In the genomic region with DNA sequence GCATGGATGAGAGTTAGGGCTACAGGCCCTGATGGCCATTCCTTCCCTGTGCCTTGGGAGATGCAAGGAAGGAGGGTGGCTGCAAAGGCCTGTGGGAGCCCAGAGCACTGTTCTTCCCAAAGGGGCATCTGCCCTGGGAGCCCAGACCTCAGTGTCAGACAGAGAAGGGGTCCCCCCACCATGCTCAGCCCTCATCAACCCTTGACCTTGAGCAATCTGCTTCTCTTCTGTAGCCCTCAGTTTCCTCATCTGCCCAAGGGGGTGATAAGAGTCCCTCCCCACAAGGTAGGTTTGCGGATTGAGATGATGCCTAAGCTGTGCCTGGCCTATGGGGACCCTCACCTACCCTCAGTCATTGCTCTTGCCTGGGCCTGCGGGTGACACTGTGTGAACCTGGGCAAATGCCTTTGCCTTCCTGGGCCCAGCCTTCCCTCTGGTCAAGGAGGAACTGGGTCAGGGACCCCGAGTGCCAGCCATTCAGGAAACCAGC, we compare ENCODE assay signal across 12 cellular contexts. TPM values are rescaled to one million over a fixed set of nuclear protein-coding genes. Genes with fewer than 3 reads are reported as not detected.
A peak's percentile ranks its signal among the peaks of the same experiment; 100 is the strongest.
DNase-seq lines count a peak whose midpoint lies in the region; ATAC-seq, FAIRE-seq and TF ChIP-seq lines count a peak whose summit lies in the region.
"Had no signal": no experiment of that assay in that cellular context is flagged by ENCODE, and none has a peak within 500 bp of the region (broad histone marks: within the 10 kb centered on the region; RNA-seq: fewer than 3 reads in every experiment).

No MANE protein-coding gene starts in this region.

- no peaks in the 10 kb centered on the region for H3K27me3 Mint-ChIP-seq in CD4-positive, alpha-beta T cell

- H3K36me3 ChIP-seq in spleen, result no peaks in the 10 kb centered on the region
- H3K36me3 ChIP-seq: HAP-1, lower lobe of right lung had no signal

- POLR2A ChIA-PET in CD4-positive, alpha-beta T cell (lab: Charles Lee), result no interaction called here

- no peaks in the 10 kb centered on the region for H3K36me3 Mint-ChIP-seq in CD4-positive, alpha-beta T cell (ENCODE audit: low read depth)

- peak overlapping the region in 6 of 8 donors; percentile 51 to 85 (median 65) for H3K27ac ChIP-seq in spleen
- H3K27ac ChIP-seq in CD4-positive, alpha-beta T cell (ENCODE audit: low read depth, low read length), result no peak overlapping the region
- H3K27ac ChIP-seq: lower lobe of right lung had no signal

- ATAC-seq in HG02588 (IDR thresholded peaks at IDR 0.05; ENCODE audit: unreplicated experiment) (peak; percentile 27), HG03442 (IDR thresholded peaks at IDR 0.05; ENCODE audit: unreplicated experiment) (peak; percentile 11)
- no peak for ATAC-seq in CD4-positive, alpha-beta T cell (ENCODE audit: poor library complexity)
- ATAC-seq: Right ventricle myocardium inferior had no signal

- H3K27ac Mint-ChIP-seq in CD4-positive, alpha-beta T cell, result no peak overlapping the region

- no peak for FAIRE-seq in GM19239 (lab: Jason Lieb, UNC)
- FAIRE-seq: bronchial epithelial cell had no signal

- TF ChIP-seq CTCF in spleen (IDR thresholded peaks at IDR 0.05 in 8 of 11, conservative IDR thresholded peaks at IDR 0.05 in 3 of 11), result no peak
- TF ChIP-seq CTCF in CD4-positive, alpha-beta T cell (IDR thresholded peaks at IDR 0.05), result no peak

- intact Hi-C loops in spleen (cut with DNase I; ENCODE audit: low total_unique reads), result no loop called here
- intact Hi-C loops in head of caudate nucleus (cut with DNase I), result no loop called here
- intact Hi-C loops in CD4-positive, alpha-beta T cell (cut with DNase I, micrococcal nuclease), result no loop called here

- H3K4me1 ChIP-seq in spleen, result peaks cover 0 to 95% (median 58%) of the 10 kb centered on the region in 6 donors
- H3K4me1 ChIP-seq: HAP-1, lower lobe of right lung had no signal

- TF ChIP-seq POLR2A in spleen (IDR thresholded peaks at IDR 0.05), result no peak

- CTCF ChIA-PET in CD4-positive, alpha-beta T cell (lab: Charles Lee), result no interaction called here

- DNase-seq in GM19239 (ENCODE audit: insufficient read length, low spot score) (peak; percentile 37), spleen (no peak), head of caudate nucleus (no peak), hypothalamus (lab: John Stamatoyannopoulos, UW) (no peak)
- DNase-seq in CD4-positive, alpha-beta T cell, result no peak
- DNase-seq: NCI-H187 treated with DMSO at 0.1 percent for 48 hours had no signal

- H3K4me1 Mint-ChIP-seq in CD4-positive, alpha-beta T cell (ENCODE audit: low read depth), result no peaks in the 10 kb centered on the region

- no peak overlapping the region for H3K4me3 Mint-ChIP-seq in CD4-positive, alpha-beta T cell

- H3K9me3 Mint-ChIP-seq in CD4-positive, alpha-beta T cell, result no peaks in the 10 kb centered on the region

- 47 to 78% (median 66%) methylated on average over 3 of the region's 3 CpGs for WGBS in spleen, 5 donors

- no peak overlapping the region for H3K4me3 ChIP-seq in spleen
- H3K4me3 ChIP-seq: HAP-1, lower lobe of right lung had no signal

- H3K9me3 ChIP-seq in spleen, result no peaks in the 10 kb centered on the region
- no peaks in the 10 kb centered on the region for H3K9me3 ChIP-seq in CD4-positive, alpha-beta T cell (ENCODE audit: control insufficient read depth, low read length)
- H3K9me3 ChIP-seq: HAP-1, lower lobe of right lung had no signal

- no peaks in the 10 kb centered on the region for H3K27me3 ChIP-seq in spleen (replicated peaks in 1 of 7)
- no peaks in the 10 kb centered on the region for H3K27me3 ChIP-seq in CD4-positive, alpha-beta T cell (ENCODE audit: control insufficient read depth, insufficient read depth, low read length)

RNA-seq across cellular contexts. Expression of a gene that starts 47.5 kb away (rescaled TPM):
- 100 to 1,000 TPM in 5 of 7 donors, 10 to 100 TPM in 2; 55.9 to 720 (median 130) TPM for total RNA-seq in spleen
- polyA plus RNA-seq in spleen, result 100 to 1,000 TPM in 1 of 3 donors, 10 to 100 TPM in 2; 80.3 to 201 (median 93.0) TPM
- not detected for total RNA-seq in CD4-positive, alpha-beta T cell
- total RNA-seq: bronchial epithelial cell, Right ventricle myocardium inferior had no signal

Comparison
In these comparisons a context has a peak if more than half of its experiments do, and no peak if none do; other contexts are left out.
1. RNA of a gene that starts 47.5 kb away (total RNA-seq): 55.9 to 720 TPM in spleen; not detected in CD4-positive, alpha-beta T cell; every median in the first group is over 10 times any median in the second.